19 cellular contexts compared by ENCODE assay signal in genomic region chr12:122948605-122949004, GRCh38. TPM values are rescaled to one million over a fixed set of nuclear protein-coding genes. Genes with fewer than 3 reads are reported as not detected.
DNase-seq lines count a peak whose midpoint lies in the region; ATAC-seq and TF ChIP-seq lines count a peak whose summit lies in the region.
"Had no signal": no experiment of that assay in that cellular context is flagged by ENCODE, and none has a peak within 500 bp of the region (broad histone marks: within the 10 kb centered on the region; RNA-seq: fewer than 3 reads in every experiment).

No MANE protein-coding gene starts in this region.

- peak overlapping the region; percentile 52; the same call in 1 of the 2 replicates for H4K91ac ChIP-seq in IMR-90 (ENCODE audit: insufficient read depth, low read depth, low read length)

- H3K4me1 ChIP-seq in mammary epithelial cell (ENCODE audit: insufficient read depth, low read length): peaks cover 60% of the 10 kb centered on the region
- H3K4me1 ChIP-seq in IMR-90 (ENCODE audit: control insufficient read depth, insufficient read depth, low read length): peaks cover 22% of the 10 kb centered on the region
- H3K4me1 ChIP-seq in Peyer's patch: peaks cover 0 to 45% (median 6%) of the 10 kb centered on the region in 4 donors

- no peak overlapping the region for H3K56ac ChIP-seq in IMR-90 (ENCODE audit: extremely low read depth, insufficient read depth, low read length)

- no peak for TF ChIP-seq POLR2A in IMR-90 (IDR thresholded peaks at IDR 0.05; ENCODE audit: low read depth, low read length)
- TF ChIP-seq POLR2A in Peyer's patch (IDR thresholded peaks at IDR 0.05): no peak

- H3K14ac ChIP-seq in IMR-90 (replicated peaks; ENCODE audit: low read depth, low read length): no peak overlapping the region

- H2BK15ac ChIP-seq in IMR-90 (ENCODE audit: low read depth, low read length): no peak overlapping the region

- BruUV-seq in MCF 10A (replicated peaks; lab: Mats Ljungman, UMichigan): no TSS peak
- BruUV-seq in mammary epithelial cell (replicated peaks; lab: Mats Ljungman, UMichigan): no TSS peak
- BruUV-seq in IMR-90 (replicated peaks; lab: Mats Ljungman, UMichigan): no TSS peak

- H3K4me1 Mint-ChIP-seq in MCF 10A (ENCODE audit: insufficient read depth, unreplicated experiment) (peaks cover 38% of the 10 kb centered on the region), immature natural killer cell (peaks cover 40 to 47% of the 10 kb centered on the region in 2 donors), mesothelial cell of epicardium (peaks cover 4% of the 10 kb centered on the region)

- POLR2A ChIA-PET in MCF 10A (lab: Yijun Ruan, JAX): interaction anchor here (0.8 to 11.2 kb wide), 3 partner anchors 9 to 80 kb away, joined by 4 to 240 read pairs (median 14); partner anchors contain the start of gene VPS37B
- POLR2A ChIA-PET in IMR-90 (lab: Charles Lee; ENCODE audit: unreplicated experiment): no interaction called here

- H2AFZ ChIP-seq in mammary epithelial cell (ENCODE audit: low read depth, low read length) (no peak overlapping the region), IMR-90 (replicated peaks; ENCODE audit: low read length, poor library complexity) (peak overlapping the region; percentile 47)

- in situ Hi-C loops in mammary epithelial cell (cut with MboI; ENCODE audit: low sequenced_read_pairs in 2 of 2) (no loop called here), IMR-90 (cut with MboI; ENCODE audit: low sequenced_read_pairs) (no loop called here)

- H3K4me3 ChIP-seq in mammary epithelial cell (replicated peaks in 1 of 3; ENCODE audit: insufficient read depth in 1 of 3, low read depth in 2 of 3, low read length in 3 of 3) (no peak overlapping the region), IMR-90 (ENCODE audit: insufficient read depth, low read depth, low read length) (no peak overlapping the region), Peyer's patch (no peak overlapping the region)

- H3K9me3 ChIP-seq in mammary epithelial cell (replicated peaks; ENCODE audit: insufficient read depth, low read length) (no peaks in the 10 kb centered on the region), IMR-90 (ENCODE audit: control insufficient read depth, insufficient read depth, low read length) (no peaks in the 10 kb centered on the region), Peyer's patch (no peaks in the 10 kb centered on the region)

- TF ChIP-seq CTCF in MCF 10A (IDR thresholded peaks at IDR 0.05; ENCODE audit: unreplicated experiment): no peak
- no peak for TF ChIP-seq CTCF in mammary epithelial cell (conservative IDR thresholded peaks at IDR 0.05 in 1 of 2, IDR thresholded peaks at IDR 0.05 in 1 of 2; ENCODE audit: extremely low read depth in 1 of 2, insufficient read depth in 1 of 2, low read depth in 1 of 2, low read length in 2 of 2)
- no peak for TF ChIP-seq CTCF in IMR-90 (conservative IDR thresholded peaks at IDR 0.05; ENCODE audit: low read depth, low read length)
- TF ChIP-seq CTCF in Peyer's patch (IDR thresholded peaks at IDR 0.05): no peak
- no peak for TF ChIP-seq CTCF in mesothelial cell of epicardium (IDR thresholded peaks at IDR 0.05; ENCODE audit: unreplicated experiment)

- no peak for TF ChIP-seq RAD21 in IMR-90 (IDR thresholded peaks at IDR 0.05; ENCODE audit: low read length)

- peak overlapping the region; percentile 93 for H3K27ac Mint-ChIP-seq in MCF 10A (ENCODE audit: low read depth, unreplicated experiment)
- peak overlapping the region in 5 of 6 donors; percentile 7 to 78 (median 67) for H3K27ac Mint-ChIP-seq in immature natural killer cell
- H3K27ac Mint-ChIP-seq in mesothelial cell of epicardium: no peak overlapping the region
- H3K27ac Mint-ChIP-seq: H9 had no signal

- CTCF ChIA-PET in MCF 10A (lab: Yijun Ruan, JAX): interaction anchor here (0.6 to 15.1 kb wide), 6 partner anchors 9 to 904 kb away, joined by 3 to 230 read pairs (median 4); no protein-coding TSS in a partner anchor
- CTCF ChIA-PET in mammary epithelial cell (lab: Charles Lee; ENCODE audit: low non-redundant PET): no interaction called here
- CTCF ChIA-PET in IMR-90 (lab: Yijun Ruan, JAX): no interaction called here

- peaks cover 25% of the 10 kb centered on the region for H3K9me1 ChIP-seq in IMR-90 (ENCODE audit: insufficient read depth, low read length)

- H3K27ac ChIP-seq in mammary epithelial cell (ENCODE audit: insufficient read depth, low read depth, low read length) (no peak overlapping the region), IMR-90 (ENCODE audit: insufficient read depth, low read length) (no peak overlapping the region), Peyer's patch (no peak overlapping the region)
- H3K27ac ChIP-seq: C4-2B had no signal

- no peak for DNase-seq in MCF 10A (ENCODE audit: unreplicated experiment)
- no peak for DNase-seq in mammary epithelial cell
- no peak for DNase-seq in IMR-90
- DNase-seq in immature natural killer cell: no peak
- DNase-seq in COLO668 (lab: John Stamatoyannopoulos, UW; ENCODE audit: unreplicated experiment): no peak
- no peak for DNase-seq in Peyer's patch
- DNase-seq in mesothelial cell of epicardium (ENCODE audit: low spot score in 2 of 2, unreplicated experiment in 2 of 2): no peak
- DNase-seq: AML-193, DMS79, H9, MM.1S, NCI-H1048, NCI-H1417 treated with DMSO at 0.1 percent for 48 hours, NCI-H187, NCI-H446, NCI-H526, PC-3, RPMI8226 had no signal

- ATAC-seq in IMR-90 (ENCODE audit: low read depth): no peak
- ATAC-seq: PC-3 had no signal

- H4K20me1 ChIP-seq in mammary epithelial cell (ENCODE audit: insufficient read depth, low read length): no peaks in the 10 kb centered on the region
- H4K20me1 ChIP-seq in IMR-90 (ENCODE audit: insufficient read depth, low read length): peaks cover 5% of the 10 kb centered on the region; the same call in 1 of the 2 replicates

- H3K9me3 Mint-ChIP-seq in MCF 10A (ENCODE audit: unreplicated experiment) (no peaks in the 10 kb centered on the region), immature natural killer cell (peaks cover 0 to under 1% (median 0%) of the 10 kb centered on the region in 6 donors), mesothelial cell of epicardium (no peaks in the 10 kb centered on the region)
- H3K9me3 Mint-ChIP-seq: H9 had no signal

- H2AK9ac ChIP-seq in IMR-90 (replicated peaks; ENCODE audit: low read depth, low read length, poor library complexity): no peak overlapping the region

- intact Hi-C loops in MCF 10A (cut with micrococcal nuclease) (no loop called here), mammary epithelial cell (cut with micrococcal nuclease) (no loop called here), IMR-90 (cut with micrococcal nuclease) (no loop called here)

- 97% methylated on average over 14 of the region's 14 CpGs for WGBS in mammary epithelial cell (ENCODE audit: low coverage, missing lambda C conversion rate)
- WGBS in IMR-90 (ENCODE audit: extremely low coverage in 2 of 2, insufficient read length in 1 of 2), 2 experiments: 92% methylated on average over 5 of the region's 14 CpGs; no CpG with 5 or more reads in 1 of the 2 experiments

- no peaks in the 10 kb centered on the region for H3K36me3 ChIP-seq in mammary epithelial cell (ENCODE audit: insufficient read depth, low read length)
- H3K36me3 ChIP-seq in IMR-90 (ENCODE audit: control insufficient read depth, insufficient read depth, low read length): no peaks in the 10 kb centered on the region
- H3K36me3 ChIP-seq in Peyer's patch: no peaks in the 10 kb centered on the region

- H2BK5ac ChIP-seq in IMR-90 (ENCODE audit: low read depth, low read length, poor library complexity, severe bottlenecking): no peak overlapping the region

- H2BK20ac ChIP-seq in IMR-90 (ENCODE audit: low read depth, low read length): no peak overlapping the region

- dilution Hi-C loops in mammary epithelial cell (cut with HindIII; ENCODE audit: low sequenced_read_pairs): loop anchor here (5.0 kb wide), 2 partner anchors 66 to 101 kb away; no protein-coding TSS in a partner anchor
- dilution Hi-C loops in IMR-90 (cut with HindIII; ENCODE audit: low sequenced_read_pairs, unreplicated experiment): no loop called here

- H3K4ac ChIP-seq in IMR-90 (ENCODE audit: low read depth, low read length): no peak overlapping the region

- H3K9ac ChIP-seq in mammary epithelial cell (ENCODE audit: insufficient read depth, low read length): no peak overlapping the region
- H3K9ac ChIP-seq in IMR-90 (ENCODE audit: low read depth, low read length): no peak overlapping the region

- H4K5ac ChIP-seq in IMR-90 (ENCODE audit: low read depth, low read length): no peak overlapping the region

- H3K27me3 ChIP-seq in mammary epithelial cell (ENCODE audit: insufficient read depth, low read length) (no peaks in the 10 kb centered on the region), IMR-90 (ENCODE audit: control insufficient read depth, insufficient read depth, low read length) (no peaks in the 10 kb centered on the region), Peyer's patch (no peaks in the 10 kb centered on the region)

- no peak overlapping the region for H3K18ac ChIP-seq in IMR-90 (ENCODE audit: low read depth, low read length)

- H3K36me3 Mint-ChIP-seq in MCF 10A (ENCODE audit: insufficient read depth, unreplicated experiment) (peaks cover 3% of the 10 kb centered on the region), immature natural killer cell (no peaks in the 10 kb centered on the region), mesothelial cell of epicardium (no peaks in the 10 kb centered on the region)

- H3K79me1 ChIP-seq in IMR-90 (ENCODE audit: low read depth in 1 of 2, low read length in 2 of 2): peaks cover 0 to 24% of the 10 kb centered on the region in 2 experiments; a peak in 2 of 4 replicates

- H3K23ac ChIP-seq in IMR-90 (ENCODE audit: low read depth, low read length): no peak overlapping the region

- H2AK5ac ChIP-seq in IMR-90 (ENCODE audit: low read depth, low read length): peak overlapping the region; percentile 62; the same call in 1 of the 2 replicates

- H4K8ac ChIP-seq in IMR-90 (ENCODE audit: low read depth in 2 of 2, low read length in 2 of 2): no peak overlapping the region

- H3K4me3 Mint-ChIP-seq in MCF 10A (ENCODE audit: unreplicated experiment) (no peak overlapping the region), immature natural killer cell (no peak overlapping the region), mesothelial cell of epicardium (no peak overlapping the region)
- H3K4me3 Mint-ChIP-seq: H9 had no signal

- no peak overlapping the region for H3K4me2 ChIP-seq in mammary epithelial cell (ENCODE audit: insufficient read depth, low read depth, low read length)
- H3K4me2 ChIP-seq in IMR-90 (ENCODE audit: low read depth, low read length): no peak overlapping the region

- H2BK120ac ChIP-seq in IMR-90 (ENCODE audit: low read depth, low read length): no peak overlapping the region; the same call in 1 of the 2 replicates

- H3K79me2 ChIP-seq in mammary epithelial cell (ENCODE audit: insufficient read depth, low read length): no peaks in the 10 kb centered on the region

- H3K27me3 Mint-ChIP-seq in MCF 10A (ENCODE audit: insufficient read depth, unreplicated experiment): no peaks in the 10 kb centered on the region
- H3K27me3 Mint-ChIP-seq in immature natural killer cell (ENCODE audit: low read depth in 3 of 3): peaks cover 2 to 7% (median 5%) of the 10 kb centered on the region in 3 donors
- H3K27me3 Mint-ChIP-seq in mesothelial cell of epicardium (ENCODE audit: low read depth): no peaks in the 10 kb centered on the region

RNA-seq across cellular contexts. Expression of gene ABCB9, which starts 17.7 kb away (rescaled TPM):
- total RNA-seq in MCF 10A (2022) (1.6 and 3.2 TPM in 2 replicates), mammary epithelial cell (10 to 100 TPM; 11.2 to 15.5 TPM), IMR-90 (2012; rRNA removed) (5.6 and 7.2 TPM in 2 replicates), Peyer's patch (10 to 100 TPM in 3 of 4 donors, 1 to 10 TPM in 1; 8.8 to 29.7 (median 17.4) TPM), mesothelial cell of epicardium (14.9 to 16.7 TPM (median 16.1 TPM) in 3 replicates)
- polyA plus RNA-seq in mammary epithelial cell (15.2 TPM), IMR-90 (2012; rRNA removed) (7.8 and 8.3 TPM in 2 replicates), immature natural killer cell (under 1 TPM in 2 of 3 donors, not detected in 1; 0.31 to 0.44 TPM)
- polyA minus RNA-seq in mammary epithelial cell: 12.7 TPM
- polyA plus RNA-seq in IMR-90 (2012; cell fraction: cytosol; rRNA removed): 6.6 and 7.8 TPM in 2 replicates
- polyA plus RNA-seq in IMR-90 (2012; cell fraction: nucleus; rRNA removed; ENCODE audit: low replicate concordance): 14.2 and 28.2 TPM in 2 replicates

RNA-seq across cellular contexts. Expression of gene OGFOD2, which starts 26.4 kb away (rescaled TPM):
- total RNA-seq in MCF 10A (2022): 17.5 and 22.5 TPM in 2 replicates
- total RNA-seq in mammary epithelial cell: 10 to 100 TPM in 1 of 2 donors, 1 to 10 TPM in 1; 8.2 to 16.2 TPM
- 13.6 TPM for polyA plus RNA-seq in mammary epithelial cell
- 18.9 TPM for polyA minus RNA-seq in mammary epithelial cell
- total RNA-seq in IMR-90 (2012; rRNA removed): 4.3 and 4.7 TPM in 2 replicates
- polyA plus RNA-seq in IMR-90 (2012; rRNA removed): 18.2 and 19.0 TPM in 2 replicates
- 7.7 and 16.7 TPM in 2 replicates for polyA plus RNA-seq in IMR-90 (2012; cell fraction: cytosol; rRNA removed)
- polyA plus RNA-seq in IMR-90 (2012; cell fraction: nucleus; rRNA removed; ENCODE audit: low replicate concordance): 31.5 and 87.3 TPM in 2 replicates
- polyA plus RNA-seq in immature natural killer cell: 10 to 100 TPM; 14.4 to 16.6 (median 16.3) TPM
- total RNA-seq in Peyer's patch: 10 to 100 TPM; 29.9 to 37.1 (median 31.4) TPM
- 13.8 to 15.0 TPM (median 14.9 TPM) in 3 replicates for total RNA-seq in mesothelial cell of epicardium

RNA-seq across cellular contexts. Expression of gene ARL6IP4, which starts 31.9 kb away (rescaled TPM):
- total RNA-seq in MCF 10A (2022): 198 and 238 TPM in 2 replicates
- 100 to 1,000 TPM in 1 of 2 donors, 10 to 100 TPM in 1; 70.2 to 166 TPM for total RNA-seq in mammary epithelial cell
- polyA plus RNA-seq in mammary epithelial cell: 183 TPM
- 171 TPM for polyA minus RNA-seq in mammary epithelial cell
- total RNA-seq in IMR-90 (2012; rRNA removed): 161 and 205 TPM in 2 replicates
- polyA plus RNA-seq in IMR-90 (2012; rRNA removed): 254 and 258 TPM in 2 replicates
- 195 and 234 TPM in 2 replicates for polyA plus RNA-seq in IMR-90 (2012; cell fraction: cytosol; rRNA removed)
- 276 and 281 TPM in 2 replicates for polyA plus RNA-seq in IMR-90 (2012; cell fraction: nucleus; rRNA removed; ENCODE audit: low replicate concordance)
- 100 to 1,000 TPM; 131 to 327 (median 245) TPM for polyA plus RNA-seq in immature natural killer cell
- 100 to 1,000 TPM; 155 to 216 (median 180) TPM for total RNA-seq in Peyer's patch
- 120 to 133 TPM (median 122 TPM) in 3 replicates for total RNA-seq in mesothelial cell of epicardium

RNA-seq across cellular contexts. Expression of gene VPS37B, which starts 52.7 kb away (rescaled TPM):
- total RNA-seq in MCF 10A (2022) (33.8 and 37.6 TPM in 2 replicates), mammary epithelial cell (10 to 100 TPM; 30.8 to 60.7 TPM), IMR-90 (2012; rRNA removed) (8.6 and 13.9 TPM in 2 replicates), Peyer's patch (10 to 100 TPM; 49.5 to 92.8 (median 58.4) TPM), mesothelial cell of epicardium (28.1 to 29.1 TPM (median 29.0 TPM) in 3 replicates)
- polyA plus RNA-seq in mammary epithelial cell (56.7 TPM), IMR-90 (2012; rRNA removed) (25.7 and 29.9 TPM in 2 replicates), immature natural killer cell (10 to 100 TPM; 39.5 to 70.1 (median 43.6) TPM)
- 35.7 TPM for polyA minus RNA-seq in mammary epithelial cell
- 30.2 and 32.2 TPM in 2 replicates for polyA plus RNA-seq in IMR-90 (2012; cell fraction: cytosol; rRNA removed)
- polyA plus RNA-seq in IMR-90 (2012; cell fraction: nucleus; rRNA removed; ENCODE audit: low replicate concordance): 46.1 and 46.4 TPM in 2 replicates
